ENCODE assay signal across 8 cellular contexts in the genomic region with DNA sequence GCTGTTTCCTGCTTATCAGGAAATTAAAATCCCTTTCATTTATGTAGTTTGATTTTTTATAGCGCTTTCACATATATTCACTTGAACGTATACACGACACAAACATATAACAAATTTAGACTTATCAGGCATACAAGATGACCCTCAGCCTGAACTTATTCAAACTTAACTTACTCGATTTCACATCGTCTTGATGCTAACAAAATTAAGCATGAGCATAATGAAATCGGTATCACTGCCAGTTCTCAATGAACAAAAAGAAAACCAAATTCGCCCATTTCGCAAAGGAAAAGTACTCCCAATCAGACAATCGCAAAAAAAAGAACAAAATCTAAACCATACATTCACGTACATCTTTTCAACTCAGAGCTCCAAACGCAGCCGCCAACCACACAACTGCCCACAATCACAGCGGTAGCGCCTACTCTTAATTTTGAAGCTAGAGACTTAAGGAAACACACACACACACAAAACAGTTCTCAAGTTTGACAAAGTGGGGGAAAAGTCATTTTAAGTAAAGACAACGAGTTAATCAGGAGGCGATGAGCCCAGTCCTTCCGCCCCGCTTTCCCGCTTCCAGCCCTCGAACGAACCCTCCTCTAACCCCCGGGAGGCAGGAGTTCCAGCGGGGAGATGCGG. TPM values are rescaled to one million over a fixed set of nuclear protein-coding genes. Genes with fewer than 3 reads are reported as not detected.
A peak's percentile ranks its signal among the peaks of the same experiment; 100 is the strongest.
DNase-seq lines count a peak whose midpoint lies in the region; ATAC-seq and TF ChIP-seq lines count a peak whose summit lies in the region.

No MANE protein-coding gene starts in this region.

- H3K27ac ChIP-seq in AG04450 (ENCODE audit: low read depth, low read length) (no peak overlapping the region), HEK293 (ENCODE audit: extremely low read depth, low read depth, low read length) (peak overlapping the region; percentile 93; the same call in 1 of the 2 replicates), iPS DF 6.9 (ENCODE audit: low read length) (no peak overlapping the region), body of pancreas (no peak overlapping the region)

- intact Hi-C loops in body of pancreas (cut with DNase I) = no loop called here

- ATAC-seq in activated CD8-positive, alpha-beta T cell treated with anti-CD3 and anti-CD28 coated beads, Interleukin-2, amount 10 ng/mL, durations not matched to agents 7 days and 5 days = peak; percentile 15
- peak; percentile 8 to 20 for ATAC-seq in stimulated activated naive B cell treated with anti-CD40 and anti-IgM and Interleukin-4, amounts not matched to agents 10 μg/mL and 1 μg/mL and 100 μg/mL, for 72 hours (replicated peaks)
- ATAC-seq in body of pancreas (no peak), GM18909 (IDR thresholded peaks at IDR 0.05; ENCODE audit: poor library complexity, unreplicated experiment) (no peak)

- H3K36me3 Mint-ChIP-seq in activated CD8-positive, alpha-beta T cell treated with anti-CD3 and anti-CD28 coated beads, Interleukin-2, amount 10 ng/mL, durations not matched to agents 7 days and 5 days (ENCODE audit: low read depth) = no peaks in the 10 kb centered on the region
- no peaks in the 10 kb centered on the region for H3K36me3 Mint-ChIP-seq in stimulated activated naive B cell treated with anti-CD40 and anti-IgM and Interleukin-4, amounts not matched to agents 10 μg/mL and 1 μg/mL and 100 μg/mL, for 72 hours

- H3K4me1 ChIP-seq in HEK293 (ENCODE audit: control insufficient read depth, insufficient read depth, low read length) (peaks cover 14% of the 10 kb centered on the region), iPS DF 6.9 (ENCODE audit: control insufficient read depth, insufficient read depth, low read length) (no peaks in the 10 kb centered on the region), body of pancreas (peaks cover 16% of the 10 kb centered on the region)

- no CpG with 5 or more reads among the region's 24 CpGs for WGBS in iPS DF 6.9 (ENCODE audit: insufficient coverage, insufficient read length)
- 9 to 18% methylated on average over 21 to 24 of the region's 24 CpGs for WGBS in body of pancreas, 2 donors

- CTCF ChIA-PET in AG04450 (lab: Charles Lee) = interaction anchor here (0.6 to 0.7 kb wide), 2 partner anchors 36 to 49 kb away, joined by 3 to 6 read pairs; no protein-coding TSS in a partner anchor
- CTCF ChIA-PET in HEK293 (lab: Yijun Ruan, JAX) = interaction anchor here (0.6 to 1.6 kb wide), 5 partner anchors 19 to 306 kb away, joined by 3 to 13 read pairs (median 5); a partner anchor contains a TSS
- CTCF ChIA-PET in activated CD8-positive, alpha-beta T cell treated with anti-CD3 and anti-CD28 coated beads, Interleukin-2, amount 10 ng/mL, durations not matched to agents 7 days and 5 days (lab: Charles Lee) = interaction anchor here (0.7 to 1.2 kb wide), 4 partner anchors 12 to 306 kb away, joined by 3 to 6 read pairs (median 5); a partner anchor contains a TSS

- H3K9me3 Mint-ChIP-seq in activated CD8-positive, alpha-beta T cell treated with anti-CD3 and anti-CD28 coated beads, Interleukin-2, amount 10 ng/mL, durations not matched to agents 7 days and 5 days (ENCODE audit: insufficient read depth) = no peaks in the 10 kb centered on the region
- no peaks in the 10 kb centered on the region for H3K9me3 Mint-ChIP-seq in stimulated activated naive B cell treated with anti-CD40 and anti-IgM and Interleukin-4, amounts not matched to agents 10 μg/mL and 1 μg/mL and 100 μg/mL, for 72 hours

- H3K4me3 Mint-ChIP-seq in activated CD8-positive, alpha-beta T cell treated with anti-CD3 and anti-CD28 coated beads, Interleukin-2, amount 10 ng/mL, durations not matched to agents 7 days and 5 days = peak overlapping the region; percentile 70
- H3K4me3 Mint-ChIP-seq in stimulated activated naive B cell treated with anti-CD40 and anti-IgM and Interleukin-4, amounts not matched to agents 10 μg/mL and 1 μg/mL and 100 μg/mL, for 72 hours = peak overlapping the region; percentile 79 to 86

- H3K9me3 ChIP-seq in AG04450 (ENCODE audit: control insufficient read depth, insufficient read depth, low read length) = no peaks in the 10 kb centered on the region
- no peaks in the 10 kb centered on the region for H3K9me3 ChIP-seq in HEK293 (ENCODE audit: control insufficient read depth, insufficient read depth, low read depth, low read length)
- no peaks in the 10 kb centered on the region for H3K9me3 ChIP-seq in iPS DF 6.9 (ENCODE audit: control insufficient read depth, insufficient read depth, low read length)
- no peaks in the 10 kb centered on the region for H3K9me3 ChIP-seq in body of pancreas

- no peak for DNase-seq in AG04450 (ENCODE audit: low read depth, low spot score)
- peak; percentile 47 for DNase-seq in activated CD8-positive, alpha-beta T cell treated with anti-CD3 and anti-CD28 coated beads, Interleukin-2, amount 10 ng/mL, durations not matched to agents 7 days and 5 days
- DNase-seq in iPS DF 6.9 (ENCODE audit: low read depth, low spot score) = no peak
- DNase-seq in stimulated activated naive B cell treated with anti-CD40 and anti-IgM and Interleukin-4, amounts not matched to agents 10 μg/mL and 1 μg/mL and 100 μg/mL, for 72 hours = no peak
- no peak for DNase-seq in body of pancreas
- DNase-seq in nucleus accumbens (lab: John Stamatoyannopoulos, UW) = no peak

- H3K36me3 ChIP-seq in HEK293 (ENCODE audit: control insufficient read depth in 2 of 2, insufficient read depth in 1 of 2, low read length in 2 of 2) = no peaks in the 10 kb centered on the region; a peak in 1 of 3 replicates
- H3K36me3 ChIP-seq in iPS DF 6.9 (ENCODE audit: control insufficient read depth, insufficient read depth, low read length) = no peaks in the 10 kb centered on the region
- no peaks in the 10 kb centered on the region for H3K36me3 ChIP-seq in body of pancreas (replicated peaks in 1 of 2; ENCODE audit: insufficient read depth in 1 of 2, low read depth in 2 of 2)

- TF ChIP-seq POLR2A in body of pancreas (IDR thresholded peaks at IDR 0.05) = no peak

- H3K4me3 ChIP-seq in AG04450 (ENCODE audit: low read depth, low read length) (peak overlapping the region; percentile 79), HEK293 (ENCODE audit: low read depth, low read length) (peak overlapping the region; percentile 78), iPS DF 6.9 (ENCODE audit: low read length) (peak overlapping the region; percentile 96), body of pancreas (peak overlapping the region in 1 of 2 donors; percentile 10)

- POLR2A ChIA-PET in AG04450 (lab: Yijun Ruan, JAX) (interaction anchor here (0.6 to 1.6 kb wide), 2 partner anchors 9 to 182 kb away, joined by 6 to 17 read pairs; no protein-coding TSS in a partner anchor), HEK293 (lab: Yijun Ruan, JAX) (interaction anchor here (0.5 to 1.2 kb wide), 5 partner anchors 8 to 988 kb away, joined by 3 to 5 read pairs (median 4); a partner anchor contains a TSS)
- POLR2A ChIA-PET in activated CD8-positive, alpha-beta T cell treated with anti-CD3 and anti-CD28 coated beads, Interleukin-2, amount 10 ng/mL, durations not matched to agents 7 days and 5 days (lab: Charles Lee) = no interaction called here

- peak overlapping the region; percentile 9 for H3K27ac Mint-ChIP-seq in activated CD8-positive, alpha-beta T cell treated with anti-CD3 and anti-CD28 coated beads, Interleukin-2, amount 10 ng/mL, durations not matched to agents 7 days and 5 days
- H3K27ac Mint-ChIP-seq in stimulated activated naive B cell treated with anti-CD40 and anti-IgM and Interleukin-4, amounts not matched to agents 10 μg/mL and 1 μg/mL and 100 μg/mL, for 72 hours = peak overlapping the region; percentile 20

- H3K4me1 Mint-ChIP-seq in activated CD8-positive, alpha-beta T cell treated with anti-CD3 and anti-CD28 coated beads, Interleukin-2, amount 10 ng/mL, durations not matched to agents 7 days and 5 days (ENCODE audit: low read depth) = peaks cover 12% of the 10 kb centered on the region
- H3K4me1 Mint-ChIP-seq in stimulated activated naive B cell treated with anti-CD40 and anti-IgM and Interleukin-4, amounts not matched to agents 10 μg/mL and 1 μg/mL and 100 μg/mL, for 72 hours = peaks cover 8 to 16% of the 10 kb centered on the region in 2 donors

- TF ChIP-seq CTCF in AG04450 (IDR thresholded peaks at IDR 0.05; ENCODE audit: low read depth, low read length) (no peak), HEK293 (tag by site-specific recombination; IDR thresholded peaks at IDR 0.05) (no peak), body of pancreas (IDR thresholded peaks at IDR 0.05) (no peak)

- H3K27me3 Mint-ChIP-seq in activated CD8-positive, alpha-beta T cell treated with anti-CD3 and anti-CD28 coated beads, Interleukin-2, amount 10 ng/mL, durations not matched to agents 7 days and 5 days (ENCODE audit: low read depth) = peaks cover 48% of the 10 kb centered on the region
- peaks cover 36 to 46% of the 10 kb centered on the region in 2 donors for H3K27me3 Mint-ChIP-seq in stimulated activated naive B cell treated with anti-CD40 and anti-IgM and Interleukin-4, amounts not matched to agents 10 μg/mL and 1 μg/mL and 100 μg/mL, for 72 hours

- H3K27me3 ChIP-seq in AG04450 (ENCODE audit: control insufficient read depth, insufficient read depth, low read length) (no peaks in the 10 kb centered on the region), iPS DF 6.9 (ENCODE audit: control insufficient read depth, insufficient read depth, low read length) (no peaks in the 10 kb centered on the region), body of pancreas (peaks cover 0 to 34% of the 10 kb centered on the region in 2 donors)

TF ChIP-seq in HEK293, 187 proteins besides CTCF, POLR2A, EP300 and RAD21 (continues in another document):
- TF ChIP-seq ZNF530 (tag by site-specific recombination; IDR thresholded peaks at IDR 0.05; ENCODE audit: low read depth) (no peak), EGR2 (tag by site-specific recombination; IDR thresholded peaks at IDR 0.05; ENCODE audit: low read depth) (peak; percentile 69), ZNF785 (tag by site-specific recombination; IDR thresholded peaks at IDR 0.05) (no peak), REPIN1 (tag by site-specific recombination; IDR thresholded peaks at IDR 0.05; ENCODE audit: low read depth) (no peak), ZEB2 (tag by site-specific recombination; IDR thresholded peaks at IDR 0.05) (0 out of 2 replicates have a peak, but pooled peaks have one; percentile 20), ZNF350 (tag by site-specific recombination; IDR thresholded peaks at IDR 0.05) (no peak)

RNA-seq across cellular contexts. Expression of a gene that starts 1.0 kb away (rescaled TPM):
- polyA plus RNA-seq in AG04450 (2011; rRNA removed) = 20.6 and 22.1 TPM in 2 replicates
- 37.4 and 43.5 TPM in 2 replicates for polyA minus RNA-seq in AG04450 (2011; rRNA and poly(A)+ RNA removed)
- total RNA-seq in activated CD8-positive, alpha-beta T cell treated with anti-CD3 and anti-CD28 coated beads, Interleukin-2, amount 10 ng/mL, durations not matched to agents 7 days and 5 days = 1 to 10 TPM; 1.6 to 2.2 TPM
- 1 to 10 TPM; 1.6 to 2.6 TPM for total RNA-seq in body of pancreas

RNA-seq across cellular contexts. Expression of a gene that starts 18.6 kb away (rescaled TPM):
- polyA plus RNA-seq in AG04450 (2011; rRNA removed) = not detected in 2 replicates
- polyA minus RNA-seq in AG04450 (2011; rRNA and poly(A)+ RNA removed) = not detected in 2 replicates
- total RNA-seq in activated CD8-positive, alpha-beta T cell treated with anti-CD3 and anti-CD28 coated beads, Interleukin-2, amount 10 ng/mL, durations not matched to agents 7 days and 5 days = not detected
- total RNA-seq in body of pancreas = 1 to 10 TPM in 1 of 2 donors, not detected in 1; 9.6 TPM

Comparison
In these comparisons a context has a peak if more than half of its experiments do, and no peak if none do; other contexts are left out.
1. ATAC-seq: peak in activated CD8-positive, alpha-beta T cell treated with anti-CD3 and anti-CD28 coated beads, Interleukin-2, amount 10 ng/mL, durations not matched to agents 7 days and 5 days (single experiment) and stimulated activated naive B cell treated with anti-CD40 and anti-IgM and Interleukin-4, amounts not matched to agents 10 μg/mL and 1 μg/mL and 100 μg/mL, for 72 hours (2 of 2); none in body of pancreas (single experiment) and GM18909 (single experiment).